Comparison of ENCODE assay signal across 1 cellular context in the genomic region with DNA sequence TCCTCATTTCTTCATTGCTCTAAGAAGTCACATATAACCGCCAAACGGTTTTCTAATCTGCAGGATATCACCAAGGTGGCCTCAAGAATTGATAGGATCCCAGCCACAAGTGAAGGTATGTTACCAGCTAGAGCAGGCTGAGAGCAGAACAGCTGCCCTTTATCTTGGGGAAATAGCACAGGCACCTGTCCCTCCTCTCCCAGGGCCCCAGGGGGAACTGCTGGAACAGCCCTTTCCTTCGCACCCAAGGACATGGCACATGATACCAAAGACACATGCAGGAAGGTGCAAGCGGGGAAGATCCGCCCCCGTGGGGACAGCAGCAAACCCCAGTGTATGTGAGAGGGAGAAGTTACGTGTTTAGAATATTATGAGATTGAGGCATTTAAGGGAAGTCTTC.
TF ChIP-seq lines count a peak whose summit lies in the region.

No MANE protein-coding gene starts in this region.

TF ChIP-seq in K562, 482 proteins besides CTCF, POLR2A, EP300 and RAD21 (continued from another document):
- TF ChIP-seq L3MBTL2 (IDR thresholded peaks at IDR 0.05), result peak; percentile 35; the same call in 1 of the 2 replicates
